In genomic region chr1:205325334-205325884, GRCh38 we compare ENCODE assay signal across 8 cellular contexts. TPM values are rescaled to one million over a fixed set of nuclear protein-coding genes. Genes with fewer than 3 reads are reported as not detected.
DNase-seq lines count a peak whose midpoint lies in the region; ATAC-seq, FAIRE-seq and TF ChIP-seq lines count a peak whose summit lies in the region.

No MANE protein-coding gene starts in this region.

- peaks cover 6% of the 10 kb centered on the region in 2 experiments for H4K20me1 ChIP-seq in H1 (replicated peaks in 1 of 2; ENCODE audit: control insufficient read depth in 1 of 2, insufficient read depth in 2 of 2, low read length in 2 of 2)

- no peak overlapping the region for H3K27ac ChIP-seq in CD4-positive, alpha-beta memory T cell (ENCODE audit: low read depth, low read length)
- H3K27ac ChIP-seq in H1 (ENCODE audit: low read depth, low read length) (peak overlapping the region; percentile 32; the same call in 1 of the 2 replicates), mesendoderm (ENCODE audit: low read depth, low read length) (peak overlapping the region; percentile 68), thyroid gland (no peak overlapping the region)

- intact Hi-C loops in CD4-positive, alpha-beta memory T cell (cut with micrococcal nuclease): loop anchor here (1.0 kb wide), 1 partner anchor 52 kb away; no protein-coding TSS in a partner anchor
- intact Hi-C loops in thyroid gland (cut with DNase I): no loop called here

- peak; percentile 77 for FAIRE-seq in H1 (lab: Jason Lieb, UNC)

- no peak overlapping the region for H4K8ac ChIP-seq in H1 (ENCODE audit: extremely low read depth, insufficient read depth, low read length)
- H4K8ac ChIP-seq in mesendoderm (ENCODE audit: low read depth, low read length): no peak overlapping the region

- no peak overlapping the region for H3K14ac ChIP-seq in H1 (ENCODE audit: insufficient read length)

- H2BK15ac ChIP-seq in H1 (ENCODE audit: low read length) (peak overlapping the region; percentile 67), mesendoderm (replicated peaks; ENCODE audit: low read depth) (no peak overlapping the region)

- no peaks in the 10 kb centered on the region for H3K36me3 ChIP-seq in CD4-positive, alpha-beta memory T cell (ENCODE audit: insufficient read depth, low read length)
- H3K36me3 ChIP-seq in H1 (ENCODE audit: control insufficient read depth in 2 of 4, insufficient read depth in 4 of 4, low read length in 3 of 4) (no peaks in the 10 kb centered on the region), mesendoderm (ENCODE audit: control insufficient read depth, insufficient read depth, low read length) (no peaks in the 10 kb centered on the region), thyroid gland (no peaks in the 10 kb centered on the region)

- DNase-seq in CD4-positive, alpha-beta memory T cell: peak in 4 of 5 donors; percentile 50 to 67 (median 58)
- DNase-seq in HCEC 1CT: peak; percentile 63
- DNase-seq in NCI-H526 treated with DMSO at 0.1 percent for 48 hours (lab: John Stamatoyannopoulos, UW): peak; percentile 1
- peak; percentile 68 for DNase-seq in activated CD4-positive, alpha-beta T cell treated with anti-CD3 and anti-CD28 coated beads, Interleukin-2, amount 10 ng/mL, durations not matched to agents 7 days and 5 days
- DNase-seq in H1 (ENCODE audit: low read depth in 1 of 2, low spot score in 2 of 2): peak; percentile 67 to 87
- DNase-seq in mesendoderm: peak; percentile 95
- peak; percentile 65 to 66 for DNase-seq in thyroid gland

- peaks cover 0 to 1% (median 0%) of the 10 kb centered on the region in 8 donors for H3K9me3 Mint-ChIP-seq in CD4-positive, alpha-beta memory T cell
- H3K9me3 Mint-ChIP-seq in activated CD4-positive, alpha-beta T cell treated with anti-CD3 and anti-CD28 coated beads, Interleukin-2, amount 10 ng/mL, durations not matched to agents 7 days and 5 days: no peaks in the 10 kb centered on the region

- H3K36me3 Mint-ChIP-seq in CD4-positive, alpha-beta memory T cell: peaks cover 0 to 9% of the 10 kb centered on the region in 2 donors
- H3K36me3 Mint-ChIP-seq in activated CD4-positive, alpha-beta T cell treated with anti-CD3 and anti-CD28 coated beads, Interleukin-2, amount 10 ng/mL, durations not matched to agents 7 days and 5 days (ENCODE audit: low read depth): peaks cover 7% of the 10 kb centered on the region

- no peak overlapping the region for H3K4me2 ChIP-seq in H1 (ENCODE audit: insufficient read depth in 1 of 2, low read depth in 2 of 2, low read length in 2 of 2)
- no peak overlapping the region for H3K4me2 ChIP-seq in mesendoderm (ENCODE audit: low read length)

- TF ChIP-seq POLR2A in H1 (IDR thresholded peaks at IDR 0.05; ENCODE audit: control extremely low read depth in 1 of 2, low read depth in 2 of 2, low read length in 2 of 2) (no peak), thyroid gland (IDR thresholded peaks at IDR 0.05) (no peak)

- peaks cover 0 to 6% of the 10 kb centered on the region in 2 donors for H3K27me3 Mint-ChIP-seq in CD4-positive, alpha-beta memory T cell
- H3K27me3 Mint-ChIP-seq in activated CD4-positive, alpha-beta T cell treated with anti-CD3 and anti-CD28 coated beads, Interleukin-2, amount 10 ng/mL, durations not matched to agents 7 days and 5 days: peaks cover 24% of the 10 kb centered on the region

- peak; percentile 49 to 97 (median 83) for TF ChIP-seq CTCF in H1 (IDR thresholded peaks at IDR 0.05; ENCODE audit: control extremely low read depth in 1 of 3, insufficient read depth in 1 of 3, low read depth in 1 of 3, low read length in 3 of 3)
- TF ChIP-seq CTCF in thyroid gland (IDR thresholded peaks at IDR 0.05): peak; percentile 49 to 86 (median 80)

- no peaks in the 10 kb centered on the region for H3K27me3 ChIP-seq in CD4-positive, alpha-beta memory T cell (ENCODE audit: insufficient read depth, low read length)
- H3K27me3 ChIP-seq in H1 (replicated peaks in 1 of 4; ENCODE audit: control insufficient read depth in 3 of 4, extremely low read depth in 1 of 4, insufficient read depth in 3 of 4, low read length in 3 of 4) (no peaks in the 10 kb centered on the region), mesendoderm (ENCODE audit: insufficient read depth, low read length, poor library complexity) (no peaks in the 10 kb centered on the region), thyroid gland (no peaks in the 10 kb centered on the region)

- H3K27ac Mint-ChIP-seq in CD4-positive, alpha-beta memory T cell: peak overlapping the region in 5 of 7 donors; percentile 36 to 77 (median 49)
- H3K27ac Mint-ChIP-seq in activated CD4-positive, alpha-beta T cell treated with anti-CD3 and anti-CD28 coated beads, Interleukin-2, amount 10 ng/mL, durations not matched to agents 7 days and 5 days: no peak overlapping the region

- WGBS in H1 (ENCODE audit: extremely low coverage in 1 of 2, insufficient coverage in 1 of 2, insufficient read length in 1 of 2, insufficient replicate concordance in 2 of 2, low coverage in 1 of 2, low lambda C conversion rate in 2 of 2, missing lambda C conversion rate in 1 of 2), 2 experiments: 55% methylated on average over 6 of the region's 6 CpGs; no CpG with 5 or more reads in 1 of the 2 experiments
- no CpG with 5 or more reads among the region's 6 CpGs for WGBS in mesendoderm (ENCODE audit: extremely low coverage, insufficient coverage, low lambda C conversion rate)
- 35 to 38% methylated on average over 6 of the region's 6 CpGs for WGBS in thyroid gland, 2 donors

- peak overlapping the region; percentile 64; the same call in 1 of the 2 replicates for H2BK20ac ChIP-seq in H1 (ENCODE audit: low read length)

- H3K56ac ChIP-seq in H1 (replicated peaks; ENCODE audit: insufficient read length, low read depth, low read length) (no peak overlapping the region), mesendoderm (ENCODE audit: low read length) (peak overlapping the region; percentile 85)

- no peak overlapping the region for H3K4me3 ChIP-seq in CD4-positive, alpha-beta memory T cell (ENCODE audit: low read length in 2 of 2)
- H3K4me3 ChIP-seq in H1 (ENCODE audit: extremely low read depth in 1 of 4, insufficient read depth in 2 of 4, low read depth in 3 of 4, low read length in 4 of 4): no peak overlapping the region
- H3K4me3 ChIP-seq in mesendoderm (ENCODE audit: low read length): no peak overlapping the region
- H3K4me3 ChIP-seq in thyroid gland (replicated peaks in 1 of 3): no peak overlapping the region

- H3K23ac ChIP-seq in H1 (ENCODE audit: insufficient read length) (no peak overlapping the region), mesendoderm (ENCODE audit: low read length) (no peak overlapping the region)

- peak; percentile 93 to 99 for TF ChIP-seq RAD21 in H1 (IDR thresholded peaks at IDR 0.05 in 1 of 2, conservative IDR thresholded peaks at IDR 0.05 in 1 of 2; ENCODE audit: low read depth in 2 of 2, low read length in 2 of 2)

- H2AFZ ChIP-seq in H1 (ENCODE audit: low read length): peak overlapping the region; percentile 47

- H3K9ac ChIP-seq in H1 (replicated peaks in 1 of 4; ENCODE audit: extremely low read depth in 1 of 4, low read depth in 3 of 4, low read length in 3 of 4) (no peak overlapping the region), mesendoderm (ENCODE audit: low read length) (peak overlapping the region; percentile 46)

- POLR2A ChIA-PET in CD4-positive, alpha-beta memory T cell (lab: Charles Lee; ENCODE audit: partially characterized antibody): interaction anchor here (0.9 to 22.4 kb wide), 6 partner anchors 11 to 97 kb away, joined by 3 to 1030 read pairs (median 7); partner anchors contain the start of gene TMCC2
- POLR2A ChIA-PET in activated CD4-positive, alpha-beta T cell treated with anti-CD3 and anti-CD28 coated beads, Interleukin-2, amount 10 ng/mL, durations not matched to agents 7 days and 5 days (lab: Charles Lee): interaction anchor here (0.7 kb wide), 1 partner anchor 52 kb away, joined by 4 read pairs; no protein-coding TSS in a partner anchor
- POLR2A ChIA-PET in H1 (lab: Charles Lee; ENCODE audit: partially characterized antibody): interaction anchor here (0.7 to 11.0 kb wide), 11 partner anchors 11 to 99 kb away, joined by 3 to 134 read pairs (median 9); no protein-coding TSS in a partner anchor

- CTCF ChIA-PET in CD4-positive, alpha-beta memory T cell (lab: Charles Lee; ENCODE audit: partially characterized antibody): interaction anchor here (0.8 to 23.6 kb wide), 27 partner anchors 8 to 199 kb away, joined by 3 to 1429 read pairs (median 5); partner anchors contain the start of genes BLACAT1, KLHDC8A and TMCC2
- CTCF ChIA-PET in activated CD4-positive, alpha-beta T cell treated with anti-CD3 and anti-CD28 coated beads, Interleukin-2, amount 10 ng/mL, durations not matched to agents 7 days and 5 days (lab: Charles Lee): interaction anchor here (0.7 to 23.4 kb wide), 23 partner anchors 8 to 161 kb away, joined by 3 to 560 read pairs (median 5); partner anchors contain the start of gene TMCC2
- CTCF ChIA-PET in H1 (lab: Charles Lee; ENCODE audit: partially characterized antibody): interaction anchor here (0.9 to 67.1 kb wide), 37 partner anchors 8 to 402 kb away, joined by 3 to 2424 read pairs (median 4); partner anchors contain the start of genes BLACAT1 and KLHDC8A

- peak in 1 of 2 experiments; percentile 49; a peak in 1 of 3 replicates for TF ChIP-seq EP300 in H1 (IDR thresholded peaks at IDR 0.05; ENCODE audit: borderline replicate concordance in 1 of 2, low read depth in 2 of 2, low read length in 2 of 2)

- peak overlapping the region; percentile 85 for H4K91ac ChIP-seq in H1 (replicated peaks; ENCODE audit: insufficient read length, low read length)

- peak overlapping the region; percentile 90 for H2BK12ac ChIP-seq in H1 (ENCODE audit: low read depth, low read length)

- H3K4me1 Mint-ChIP-seq in CD4-positive, alpha-beta memory T cell: peaks cover 19 to 42% (median 34%) of the 10 kb centered on the region in 4 donors
- H3K4me1 Mint-ChIP-seq in activated CD4-positive, alpha-beta T cell treated with anti-CD3 and anti-CD28 coated beads, Interleukin-2, amount 10 ng/mL, durations not matched to agents 7 days and 5 days: peaks cover 28% of the 10 kb centered on the region

- H3K79me2 ChIP-seq in H1 (ENCODE audit: control insufficient read depth in 1 of 2, insufficient read depth in 2 of 2, low read length in 2 of 2): peaks cover 0 to 7% of the 10 kb centered on the region in 2 experiments; a peak in 2 of 4 replicates
- H3K79me2 ChIP-seq in mesendoderm (ENCODE audit: control insufficient read depth, insufficient read depth, low read length): peaks cover 11% of the 10 kb centered on the region

- ATAC-seq in GM18502 (IDR thresholded peaks at IDR 0.05; ENCODE audit: poor library complexity, unreplicated experiment): no peak

- H2BK120ac ChIP-seq in H1 (replicated peaks; ENCODE audit: low read depth, low read length): peak overlapping the region; percentile 38
- H2BK120ac ChIP-seq in mesendoderm (ENCODE audit: low read depth, low read length): no peak overlapping the region

- peaks cover 6% of the 10 kb centered on the region for H3K23me2 ChIP-seq in H1 (ENCODE audit: low read depth, low read length)

- H3K4ac ChIP-seq in H1 (replicated peaks; ENCODE audit: insufficient read length, low read depth, low read length) (peak overlapping the region; percentile 42), mesendoderm (ENCODE audit: low read depth, low read length) (peak overlapping the region; percentile 88)

- H4K5ac ChIP-seq in H1 (ENCODE audit: insufficient read length, low read depth, low read length): peak overlapping the region; percentile 35
- H4K5ac ChIP-seq in mesendoderm (ENCODE audit: low read length): no peak overlapping the region

- H3K18ac ChIP-seq in H1 (ENCODE audit: extremely low read depth, low read length): peak overlapping the region; percentile 86
- H3K18ac ChIP-seq in mesendoderm (ENCODE audit: low read length): peak overlapping the region; percentile 11

- no peaks in the 10 kb centered on the region for H3K9me3 ChIP-seq in CD4-positive, alpha-beta memory T cell (ENCODE audit: control insufficient read depth in 1 of 2, low read length in 2 of 2)
- H3K9me3 ChIP-seq in H1 (ENCODE audit: insufficient read depth in 2 of 2, low read depth in 1 of 2, low read length in 1 of 2) (no peaks in the 10 kb centered on the region), thyroid gland (no peaks in the 10 kb centered on the region)

- no peak overlapping the region for H2AK5ac ChIP-seq in H1 (ENCODE audit: low read depth, low read length)
- peak overlapping the region; percentile 49 for H2AK5ac ChIP-seq in mesendoderm (ENCODE audit: low read length)

- H3K4me3 Mint-ChIP-seq in CD4-positive, alpha-beta memory T cell: peak overlapping the region in 4 of 8 donors; percentile 17 to 40 (median 28)
- no peak overlapping the region for H3K4me3 Mint-ChIP-seq in activated CD4-positive, alpha-beta T cell treated with anti-CD3 and anti-CD28 coated beads, Interleukin-2, amount 10 ng/mL, durations not matched to agents 7 days and 5 days

- H3K4me1 ChIP-seq in CD4-positive, alpha-beta memory T cell (ENCODE audit: insufficient read depth, low read length): peaks cover 24% of the 10 kb centered on the region
- peaks cover 5 to 16% (median 9%) of the 10 kb centered on the region in 4 experiments for H3K4me1 ChIP-seq in H1 (replicated peaks in 1 of 4; ENCODE audit: control insufficient read depth in 3 of 4, insufficient read depth in 4 of 4, low read length in 3 of 4)
- peaks cover 11% of the 10 kb centered on the region for H3K4me1 ChIP-seq in mesendoderm (ENCODE audit: control insufficient read depth, low read depth, low read length)
- H3K4me1 ChIP-seq in thyroid gland: peaks cover 9 to 36% of the 10 kb centered on the region in 2 donors

- peaks cover 1% of the 10 kb centered on the region; the same call in 1 of the 2 replicates for H3K79me1 ChIP-seq in H1 (ENCODE audit: low read depth, low read length)
- peaks cover 1% of the 10 kb centered on the region for H3K79me1 ChIP-seq in mesendoderm (ENCODE audit: low read length)

- H2BK5ac ChIP-seq in H1 (ENCODE audit: low read depth, low read length) (peak overlapping the region; percentile 67; the same call in 1 of the 2 replicates), mesendoderm (ENCODE audit: low read length) (peak overlapping the region; percentile 80)

RNA-seq across cellular contexts. Expression of gene NUAK2, which starts 3.9 kb away (rescaled TPM):
- total RNA-seq in CD4-positive, alpha-beta memory T cell: 10 to 100 TPM; 32.5 to 32.8 TPM
- polyA plus RNA-seq in CD4-positive, alpha-beta memory T cell: 10 to 100 TPM in 1 of 2 donors, 1 to 10 TPM in 1; 8.5 to 35.7 TPM
- 10 to 100 TPM; 12.1 to 12.7 TPM for total RNA-seq in activated CD4-positive, alpha-beta T cell treated with anti-CD3 and anti-CD28 coated beads, Interleukin-2, amount 10 ng/mL, durations not matched to agents 7 days and 5 days
- 12.7 and 12.9 TPM in 2 replicates for total RNA-seq in H1 (2021; fragmentation: NEBNext Ultra II Directional; extraction: Animal tissue kit (Norgen Biotek cat#: 25700))
- polyA plus RNA-seq in H1 (2011; rRNA removed): 9.4 and 14.5 TPM in 2 replicates
- polyA plus RNA-seq in H1 (2011; cell fraction: cytosol; rRNA removed): 8.0 TPM
- polyA plus RNA-seq in H1 (2011; cell fraction: nucleus; rRNA removed): 13.3 TPM
- polyA plus RNA-seq in H1 (2012, experiment 1 of 2): 13.2 to 13.7 TPM (median 13.5 TPM) in 4 replicates
- polyA plus RNA-seq in H1 (2012, experiment 2 of 2): 12.2 TPM
- 5.4 TPM for polyA plus RNA-seq in H1 (2013, experiment 1 of 2)
- polyA plus RNA-seq in H1 (2013, experiment 2 of 2): 5.1 TPM
- polyA minus RNA-seq in H1 (2011; rRNA and poly(A)+ RNA removed): 12.4 and 13.8 TPM in 2 replicates
- 15.0 TPM for polyA minus RNA-seq in H1 (2011; cell fraction: cytosol; rRNA and poly(A)+ RNA removed)
- polyA minus RNA-seq in H1 (2011; cell fraction: nucleus; rRNA and poly(A)+ RNA removed): 13.2 TPM
- polyA plus RNA-seq in mesendoderm (2013, experiment 1 of 2): 11.0 TPM
- 11.3 TPM for polyA plus RNA-seq in mesendoderm (2013, experiment 2 of 2)
- 10 to 100 TPM; 16.8 to 41.0 (median 26.8) TPM for total RNA-seq in thyroid gland

RNA-seq across cellular contexts. Expression of gene KLHDC8A, which starts 31.3 kb away (rescaled TPM):
- total RNA-seq in CD4-positive, alpha-beta memory T cell: not detected
- polyA plus RNA-seq in CD4-positive, alpha-beta memory T cell: not detected
- total RNA-seq in activated CD4-positive, alpha-beta T cell treated with anti-CD3 and anti-CD28 coated beads, Interleukin-2, amount 10 ng/mL, durations not matched to agents 7 days and 5 days: not detected
- 2.5 and 3.4 TPM in 2 replicates for total RNA-seq in H1 (2021; fragmentation: NEBNext Ultra II Directional; extraction: Animal tissue kit (Norgen Biotek cat#: 25700))
- 1.9 and 2.5 TPM in 2 replicates for polyA plus RNA-seq in H1 (2011; rRNA removed)
- 2.4 TPM for polyA plus RNA-seq in H1 (2011; cell fraction: cytosol; rRNA removed)
- 2.4 TPM for polyA plus RNA-seq in H1 (2011; cell fraction: nucleus; rRNA removed)
- polyA plus RNA-seq in H1 (2012, experiment 1 of 2): 0.83 to 2.1 TPM (median 1.5 TPM) in 4 replicates
- polyA plus RNA-seq in H1 (2012, experiment 2 of 2): 1.4 TPM
- polyA plus RNA-seq in H1 (2013, experiment 1 of 2): 3.5 TPM
- 3.8 TPM for polyA plus RNA-seq in H1 (2013, experiment 2 of 2)
- 2.5 and 4.2 TPM in 2 replicates for polyA minus RNA-seq in H1 (2011; rRNA and poly(A)+ RNA removed)
- 1.4 TPM for polyA minus RNA-seq in H1 (2011; cell fraction: cytosol; rRNA and poly(A)+ RNA removed)
- 1.00 TPM for polyA minus RNA-seq in H1 (2011; cell fraction: nucleus; rRNA and poly(A)+ RNA removed)
- 0.62 TPM for polyA plus RNA-seq in mesendoderm (2013, experiment 1 of 2)
- polyA plus RNA-seq in mesendoderm (2013, experiment 2 of 2): 0.56 TPM
- total RNA-seq in thyroid gland: 1 to 10 TPM; 1.1 to 2.0 (median 1.5) TPM

Comparison
In these comparisons a context has a peak if more than half of its experiments do, and no peak if none do; other contexts are left out.
1. DNase-seq: peak in every context shown above with its lines; median percentile 95 in mesendoderm; 77 in H1; 68 in activated CD4-positive, alpha-beta T cell treated with anti-CD3 and anti-CD28 coated beads, Interleukin-2, amount 10 ng/mL, durations not matched to agents 7 days and 5 days; 66 in thyroid gland; 63 in HCEC 1CT; 58 in CD4-positive, alpha-beta memory T cell; 1 in NCI-H526 treated with DMSO at 0.1 percent for 48 hours.
2. H3K27ac ChIP-seq: peak in H1 (single experiment) and mesendoderm (single experiment); none in CD4-positive, alpha-beta memory T cell (single experiment) and thyroid gland (0 of 3).